13 cellular contexts compared by ENCODE assay signal in genomic region chr18:421236-422155, GRCh38.
DNase-seq lines count a peak whose midpoint lies in the region; ATAC-seq, FAIRE-seq and TF ChIP-seq lines count a peak whose summit lies in the region.
"Had no signal": no experiment of that assay in that cellular context is flagged by ENCODE, and none has a peak within 500 bp of the region (broad histone marks: within the 10 kb centered on the region; RNA-seq: fewer than 3 reads in every experiment).

No MANE protein-coding gene starts in this region.

- H3K36me3 ChIP-seq in endothelial cell of umbilical vein (ENCODE audit: control insufficient read depth in 2 of 2, extremely low read depth in 1 of 2, insufficient read depth in 2 of 2, low read length in 2 of 2): no peaks in the 10 kb centered on the region

- CTCF ChIA-PET in endothelial cell of umbilical vein (lab: Charles Lee): no interaction called here

- BruUV-seq in endothelial cell of umbilical vein (replicated peaks; lab: Mats Ljungman, UMichigan): no TSS peak

- intact Hi-C loops in endothelial cell of umbilical vein (cut with micrococcal nuclease): loop anchor here (5.0 to 10.0 kb wide), 2 partner anchors 99 to 413 kb away; no protein-coding TSS in a partner anchor
- intact Hi-C loops in natural killer cell (cut with micrococcal nuclease): no loop called here

- peaks cover 44% of the 10 kb centered on the region for H3K4me1 Mint-ChIP-seq in nephron
- H3K4me1 Mint-ChIP-seq in natural killer cell: no peaks in the 10 kb centered on the region
- H3K4me1 Mint-ChIP-seq: memory B cell had no signal

- no peak for ATAC-seq in natural killer cell
- ATAC-seq: stimulated activated naive CD8-positive, alpha-beta T cell treated with anti-CD3 and anti-CD28 coated beads, Interleukin-15, Interleukin-2, amounts not matched to agents 100 U/mL and 50 U/mL, for 24 hours had no signal

- H3K79me2 ChIP-seq in endothelial cell of umbilical vein (ENCODE audit: control insufficient read depth, insufficient read depth, low read length): no peaks in the 10 kb centered on the region

- POLR2A ChIA-PET in endothelial cell of umbilical vein (lab: Charles Lee): no interaction called here

- H4K20me1 ChIP-seq in endothelial cell of umbilical vein (replicated peaks; ENCODE audit: control insufficient read depth, extremely low read depth, insufficient read depth, low read length): no peaks in the 10 kb centered on the region

- no peaks in the 10 kb centered on the region for H3K27me3 Mint-ChIP-seq in nephron (ENCODE audit: low read depth)
- no peaks in the 10 kb centered on the region for H3K27me3 Mint-ChIP-seq in natural killer cell (ENCODE audit: low read depth in 2 of 2)
- H3K27me3 Mint-ChIP-seq: memory B cell, progenitor cell of endocrine pancreas had no signal

- no peaks in the 10 kb centered on the region for H3K36me3 Mint-ChIP-seq in nephron (ENCODE audit: low read depth)
- no peaks in the 10 kb centered on the region for H3K36me3 Mint-ChIP-seq in natural killer cell
- H3K36me3 Mint-ChIP-seq: memory B cell had no signal

- H3K27ac Mint-ChIP-seq in nephron (peak overlapping the region; percentile 42 to 75 (median 66)), natural killer cell (no peak overlapping the region)
- H3K27ac Mint-ChIP-seq: activated T-cell treated with anti-CD3 and anti-CD28 coated beads, Interleukin-2, amount 50 U/mL, for 24 hours; memory B cell; progenitor cell of endocrine pancreas had no signal

- H3K9me3 ChIP-seq in endothelial cell of umbilical vein (replicated peaks; ENCODE audit: control insufficient read depth, insufficient read depth, low read length): no peaks in the 10 kb centered on the region

- H3K4me3 Mint-ChIP-seq in nephron (no peak overlapping the region), natural killer cell (no peak overlapping the region)
- H3K4me3 Mint-ChIP-seq: activated T-cell treated with anti-CD3 and anti-CD28 coated beads, Interleukin-2, amount 50 U/mL, for 24 hours; memory B cell had no signal

- H3K9me3 Mint-ChIP-seq in nephron (no peaks in the 10 kb centered on the region), natural killer cell (no peaks in the 10 kb centered on the region)
- H3K9me3 Mint-ChIP-seq: activated T-cell treated with anti-CD3 and anti-CD28 coated beads, Interleukin-2, amount 50 U/mL, for 24 hours; memory B cell had no signal

- dilution Hi-C loops in endothelial cell of umbilical vein (cut with MboI; ENCODE audit: extremely low pct_ligation_motif_present, low sequenced_read_pairs): no loop called here

- H3K4me3 ChIP-seq in endothelial cell of umbilical vein (replicated peaks in 1 of 3; ENCODE audit: insufficient read depth in 1 of 3, low read depth in 1 of 3, low read length in 3 of 3): no peak overlapping the region

- no peak overlapping the region for H3K4me2 ChIP-seq in endothelial cell of umbilical vein (ENCODE audit: insufficient read depth, low read length)

- no peak overlapping the region for H3K9ac ChIP-seq in endothelial cell of umbilical vein (replicated peaks; ENCODE audit: extremely low read depth, insufficient read depth, low read length)

- peaks cover 35% of the 10 kb centered on the region for H3K4me1 ChIP-seq in endothelial cell of umbilical vein (ENCODE audit: control insufficient read depth, extremely low read depth, insufficient read depth, low read length)

- no peaks in the 10 kb centered on the region for H3K27me3 ChIP-seq in endothelial cell of umbilical vein (ENCODE audit: control insufficient read depth in 2 of 2, insufficient read depth in 2 of 2, low read length in 2 of 2)

- FAIRE-seq in endothelial cell of umbilical vein (lab: Jason Lieb, UNC): peak; percentile 59

- H3K9me1 ChIP-seq in endothelial cell of umbilical vein (replicated peaks; ENCODE audit: control insufficient read depth, extremely low read depth, insufficient read depth, low read length): no peaks in the 10 kb centered on the region

- TF ChIP-seq POLR2A in endothelial cell of umbilical vein (IDR thresholded peaks at IDR 0.05; ENCODE audit: low read depth, low read length): no peak

- no peak for TF ChIP-seq CTCF in endothelial cell of umbilical vein (IDR thresholded peaks at IDR 0.05; ENCODE audit: extremely low read depth in 1 of 2, insufficient read depth in 1 of 2, low read depth in 1 of 2, low read length in 2 of 2)
- no peak for TF ChIP-seq CTCF in nephron (IDR thresholded peaks at IDR 0.05; ENCODE audit: unreplicated experiment in 3 of 3)
- no peak for TF ChIP-seq CTCF in natural killer cell (IDR thresholded peaks at IDR 0.05)

- peak overlapping the region; percentile 68 for H2AFZ ChIP-seq in endothelial cell of umbilical vein (ENCODE audit: low read depth, low read length)

- H3K27ac ChIP-seq in endothelial cell of umbilical vein (ENCODE audit: insufficient read depth, low read depth, low read length): peak overlapping the region; percentile 22

- peak; percentile 15 for DNase-seq in COLO829 (ENCODE audit: low spot score)
- DNase-seq in LHCN-M2 (ENCODE audit: low read depth): peak; percentile 47
- DNase-seq in endothelial cell of umbilical vein (ENCODE audit: low read depth, low spot score): peak; percentile 60
- DNase-seq in natural killer cell: no peak
- DNase-seq in Ammon's horn (ENCODE audit: low spot score): no peak
- DNase-seq in T-helper 1 cell: no peak
- no peak for DNase-seq in medulla oblongata (ENCODE audit: extremely low spot score)
- DNase-seq: activated T-cell treated with anti-CD3 and anti-CD28 coated beads, Interleukin-2, amount 50 U/mL, for 24 hours; stimulated activated CD4-positive, alpha-beta T cell treated with anti-CD3 and anti-CD28 coated beads, Interleukin-4, amount 100 ng/mL, for 4 hours; stimulated activated naive CD8-positive, alpha-beta T cell treated with anti-CD3 and anti-CD28 coated beads, Interleukin-15, Interleukin-2, amounts not matched to agents 100 U/mL and 50 U/mL, for 24 hours had no signal

TF ChIP-seq in endothelial cell of umbilical vein, 7 proteins besides CTCF, POLR2A, EP300 and RAD21:
- no peak for TF ChIP-seq POLR2AphosphoS5 (IDR thresholded peaks at IDR 0.05; ENCODE audit: insufficient read depth, low read depth, low read length)
- TF ChIP-seq EZH2 (IDR thresholded peaks at IDR 0.05; ENCODE audit: borderline replicate concordance, low read depth, low read length, severe bottlenecking): no peak
- no peak for TF ChIP-seq MAX (IDR thresholded peaks at IDR 0.05; ENCODE audit: insufficient read depth, insufficient read length)
- TF ChIP-seq MYC (IDR thresholded peaks at IDR 0.05; ENCODE audit: low read depth, low read length): no peak
- TF ChIP-seq JUN (IDR thresholded peaks at IDR 0.05; ENCODE audit: borderline replicate concordance, insufficient read depth, insufficient read length, low read depth): peak; percentile 48
- no peak for TF ChIP-seq GATA2 (IDR thresholded peaks at IDR 0.05; ENCODE audit: insufficient read depth, insufficient read length, low read depth, low read length)
- peak; percentile 56 for TF ChIP-seq FOS (IDR thresholded peaks at IDR 0.05; ENCODE audit: borderline replicate concordance, insufficient read depth, low read length)

Comparison
In these comparisons a context has a peak if more than half of its experiments do, and no peak if none do; other contexts are left out.
1. DNase-seq: peak in COLO829 (single experiment), LHCN-M2 (single experiment) and endothelial cell of umbilical vein (single experiment); none in natural killer cell (single experiment), Ammon's horn (single experiment), T-helper 1 cell (0 of 5) and medulla oblongata (single experiment).
2. H3K27ac Mint-ChIP-seq: peak in nephron (3 of 3); none in natural killer cell (0 of 2).